In genomic region chr2:127810156-127810636, GRCh38 we compare ENCODE assay signal across 8 cellular contexts.
DNase-seq lines count a peak whose midpoint lies in the region; ATAC-seq and TF ChIP-seq lines count a peak whose summit lies in the region.

No MANE protein-coding gene starts in this region.

- peak overlapping the region; percentile 84 to 91 for H3K4me3 ChIP-seq in mucosa of rectum (ENCODE audit: low read length in 2 of 2)

- peak overlapping the region; percentile 60 to 92 for H3K9ac ChIP-seq in mucosa of rectum (ENCODE audit: low read depth in 1 of 2, low read length in 2 of 2)

- peak overlapping the region; percentile 91 for H3K4me3 Mint-ChIP-seq in dendritic cell treated with granulocyte-macrophage colony-stimulating factor and Interleukin-4, amounts not matched to agents 40 ng/mL and 50 ng/mL, for 4 days

- peaks cover 22% of the 10 kb centered on the region for H3K36me3 Mint-ChIP-seq in dendritic cell treated with granulocyte-macrophage colony-stimulating factor and Interleukin-4, amounts not matched to agents 40 ng/mL and 50 ng/mL, for 4 days (ENCODE audit: low read depth)

- no peaks in the 10 kb centered on the region for H3K9me3 Mint-ChIP-seq in dendritic cell treated with granulocyte-macrophage colony-stimulating factor and Interleukin-4, amounts not matched to agents 40 ng/mL and 50 ng/mL, for 4 days

- peaks cover 38% of the 10 kb centered on the region for H3K4me1 Mint-ChIP-seq in dendritic cell treated with granulocyte-macrophage colony-stimulating factor and Interleukin-4, amounts not matched to agents 40 ng/mL and 50 ng/mL, for 4 days (ENCODE audit: low read depth)

- no peaks in the 10 kb centered on the region for H3K9me3 ChIP-seq in mucosa of rectum (ENCODE audit: control insufficient read depth in 2 of 2, low read length in 2 of 2)

- peak; percentile 44 for DNase-seq in GM03348 (ENCODE audit: low spot score)
- peak; percentile 69 for DNase-seq in NCI-H82 treated with DMSO at 0.1 percent for 48 hours (lab: John Stamatoyannopoulos, UW; ENCODE audit: unreplicated experiment)
- DNase-seq in GM13976 (ENCODE audit: low spot score): no peak
- DNase-seq in erythroblast (lab: John Stamatoyannopoulos, UW): no peak
- no peak for DNase-seq in NCI-H345 treated with DMSO at 0.1 percent for 48 hours (lab: John Stamatoyannopoulos, UW; ENCODE audit: unreplicated experiment)

- in situ Hi-C loops in GM13976 (cut with MboI; ENCODE audit: low sequenced_read_pairs, unreplicated experiment): no loop called here

- no peaks in the 10 kb centered on the region for H3K36me3 ChIP-seq in mucosa of rectum (ENCODE audit: control insufficient read depth in 2 of 2, insufficient read depth in 2 of 2, low read length in 2 of 2)

- H3K27me3 Mint-ChIP-seq in dendritic cell treated with granulocyte-macrophage colony-stimulating factor and Interleukin-4, amounts not matched to agents 40 ng/mL and 50 ng/mL, for 4 days: no peaks in the 10 kb centered on the region

- no peak for ATAC-seq in GM18909 (IDR thresholded peaks at IDR 0.05; ENCODE audit: poor library complexity, unreplicated experiment)

- H3K27me3 ChIP-seq in mucosa of rectum (ENCODE audit: control insufficient read depth in 2 of 2, insufficient read depth in 2 of 2, low read length in 2 of 2): no peaks in the 10 kb centered on the region

- no peak for TF ChIP-seq POLR2A in erythroblast (IDR thresholded peaks at IDR 0.05; ENCODE audit: low read length)

- intact Hi-C loops in dendritic cell treated with granulocyte-macrophage colony-stimulating factor and Interleukin-4, amounts not matched to agents 40 ng/mL and 50 ng/mL, for 4 days (cut with micrococcal nuclease): loop anchor here (2.0 kb wide), 1 partner anchor 49 kb away; the partner anchor contains the start of gene POLR2D

- H3K27ac ChIP-seq in mucosa of rectum (ENCODE audit: low read depth in 2 of 2, low read length in 2 of 2): peak overlapping the region; percentile 92 to 95

- TF ChIP-seq CTCF in GM13976 (IDR thresholded peaks at IDR 0.05; ENCODE audit: borderline replicate concordance, control extremely low read depth, extremely low read depth, insufficient read depth, missing control alignments): no peak

- peak overlapping the region; percentile 97 for H3K27ac Mint-ChIP-seq in dendritic cell treated with granulocyte-macrophage colony-stimulating factor and Interleukin-4, amounts not matched to agents 40 ng/mL and 50 ng/mL, for 4 days

- peaks cover 6 to 16% of the 10 kb centered on the region in 2 donors for H3K4me1 ChIP-seq in mucosa of rectum (ENCODE audit: control insufficient read depth in 2 of 2, insufficient read depth in 2 of 2, low read length in 2 of 2)

Comparison
In these comparisons a context has a peak if more than half of its experiments do, and no peak if none do; other contexts are left out.
1. DNase-seq: peak in GM03348 (single experiment) and NCI-H82 treated with DMSO at 0.1 percent for 48 hours (single experiment); none in GM13976 (single experiment), erythroblast (0 of 2) and NCI-H345 treated with DMSO at 0.1 percent for 48 hours (single experiment).